ENCODE assay signal across 8 cellular contexts in genomic region chr14:20454645-20455354, GRCh38. TPM values are rescaled to one million over a fixed set of nuclear protein-coding genes. Genes with fewer than 3 reads are reported as not detected.
DNase-seq lines count a peak whose midpoint lies in the region; ATAC-seq and TF ChIP-seq lines count a peak whose summit lies in the region.

TSS of gene APEX1 (plus strand) at chr14:20455226. CDS start at chr14:20455646, 420 bp downstream.
TSS of gene OSGEP (minus strand) at chr14:20454812. CDS start at chr14:20454683, 129 bp downstream.

- H3K27ac ChIP-seq in IMR-90 (ENCODE audit: insufficient read depth, low read length): peak within 1 kb of the TSS; percentile 80

- no TSS peak for BruUV-seq in IMR-90 (replicated peaks; lab: Mats Ljungman, UMichigan)

- H3K4me3 ChIP-seq in IMR-90 (ENCODE audit: insufficient read depth, low read depth, low read length) (peak within 1 kb of the TSS; percentile 62), epithelial cell of esophagus (ENCODE audit: low read length) (peak within 1 kb of the TSS; percentile 96), mononuclear cell (ENCODE audit: low read length) (peak within 1 kb of the TSS; percentile 79)

- peaks cover 18 to 39% of the 10 kb centered on the region in 2 experiments for H3K79me1 ChIP-seq in IMR-90 (ENCODE audit: low read depth in 1 of 2, low read length in 2 of 2)

- WGBS in IMR-90 (ENCODE audit: extremely low coverage in 2 of 2, insufficient read length in 1 of 2), 2 experiments: 0% methylated on average over 16 of the region's 44 CpGs; no CpG with 5 or more reads in 1 of the 2 experiments

- in situ Hi-C loops in IMR-90 (cut with MboI; ENCODE audit: low sequenced_read_pairs): loop anchor here (25.0 kb wide), 1 partner anchor 633 kb away; the partner anchor contains the start of gene ZNF219

- H3K4me2 ChIP-seq in IMR-90 (ENCODE audit: low read depth, low read length): peak within 1 kb of the TSS; percentile 69

- TF ChIP-seq POLR2A in IMR-90 (IDR thresholded peaks at IDR 0.05; ENCODE audit: low read depth, low read length): peak; percentile 87

- H2AK5ac ChIP-seq in IMR-90 (ENCODE audit: low read depth, low read length): peak within 1 kb of the TSS; percentile 72

- H3K9ac ChIP-seq in IMR-90 (ENCODE audit: low read depth, low read length): peak within 1 kb of the TSS; percentile 85

- no peaks in the 10 kb centered on the region for H3K27me3 ChIP-seq in IMR-90 (ENCODE audit: control insufficient read depth, insufficient read depth, low read length)
- H3K27me3 ChIP-seq in mononuclear cell (ENCODE audit: insufficient read depth, low read length): no peaks in the 10 kb centered on the region

- CTCF ChIA-PET in IMR-90 (lab: Yijun Ruan, JAX): interaction anchor here (1.4 kb wide), 1 partner anchor 39 kb away, joined by 7 read pairs; no protein-coding TSS in a partner anchor

- H4K91ac ChIP-seq in IMR-90 (ENCODE audit: insufficient read depth, low read depth, low read length): peak within 1 kb of the TSS; percentile 97

- H3K4ac ChIP-seq in IMR-90 (ENCODE audit: low read depth, low read length): peak within 1 kb of the TSS; percentile 96

- peak within 1 kb of the TSS; percentile 61 for H3K18ac ChIP-seq in IMR-90 (ENCODE audit: low read depth, low read length)

- peak within 1 kb of the TSS; percentile 58 for H2BK20ac ChIP-seq in IMR-90 (ENCODE audit: low read depth, low read length)

- peak within 1 kb of the TSS; percentile 46 for H4K5ac ChIP-seq in IMR-90 (ENCODE audit: low read depth, low read length)

- H2BK15ac ChIP-seq in IMR-90 (ENCODE audit: low read depth, low read length): peak within 1 kb of the TSS; percentile 91

- TF ChIP-seq RAD21 in IMR-90 (IDR thresholded peaks at IDR 0.05; ENCODE audit: low read length): no peak

- H3K9me3 ChIP-seq in IMR-90 (ENCODE audit: control insufficient read depth, insufficient read depth, low read length) (no peaks in the 10 kb centered on the region), mononuclear cell (ENCODE audit: low read depth, low read length) (no peaks in the 10 kb centered on the region)

- H2BK5ac ChIP-seq in IMR-90 (ENCODE audit: low read depth, low read length, poor library complexity, severe bottlenecking): peak within 1 kb of the TSS; percentile 90

- H4K20me1 ChIP-seq in IMR-90 (ENCODE audit: insufficient read depth, low read length): no peaks in the 10 kb centered on the region

- ATAC-seq in GM21528 (IDR thresholded peaks at IDR 0.05; ENCODE audit: low FRiP score, unreplicated experiment): peak; percentile 86
- ATAC-seq in IMR-90 (ENCODE audit: low read depth): peak; percentile 90

- H3K36me3 ChIP-seq in IMR-90 (ENCODE audit: control insufficient read depth, insufficient read depth, low read length): peaks cover 28% of the 10 kb centered on the region

- TF ChIP-seq CTCF in IMR-90 (conservative IDR thresholded peaks at IDR 0.05; ENCODE audit: low read depth, low read length) (no peak), epithelial cell of esophagus (IDR thresholded peaks at IDR 0.05; ENCODE audit: insufficient read depth, low read depth, low read length, missing control alignments) (no peak)

- H2AFZ ChIP-seq in IMR-90 (replicated peaks; ENCODE audit: low read length, poor library complexity): peak within 1 kb of the TSS; percentile 97

- intact Hi-C loops in IMR-90 (cut with micrococcal nuclease): loop anchor here (1.0 kb wide), 1 partner anchor 111 kb away; the partner anchor contains the start of gene PARP2

- H3K9me1 ChIP-seq in IMR-90 (ENCODE audit: insufficient read depth, low read length): 0 out of 2 replicates have a peak, but pooled peaks cover 6% of the 10 kb centered on the region

- peak within 1 kb of the TSS; percentile 75 to 94 for H4K8ac ChIP-seq in IMR-90 (ENCODE audit: low read depth in 2 of 2, low read length in 2 of 2)

- peak within 1 kb of the TSS; percentile 93 for H3K23ac ChIP-seq in IMR-90 (ENCODE audit: low read depth, low read length)

- H2BK120ac ChIP-seq in IMR-90 (ENCODE audit: low read depth, low read length): peak within 1 kb of the TSS; percentile 94

- no peaks in the 10 kb centered on the region for H3K4me1 ChIP-seq in IMR-90 (ENCODE audit: control insufficient read depth, insufficient read depth, low read length)
- H3K4me1 ChIP-seq in mononuclear cell (ENCODE audit: insufficient read depth, low read length): peaks cover 59% of the 10 kb centered on the region

- DNase-seq in DMS 273 (lab: John Stamatoyannopoulos, UW; ENCODE audit: unreplicated experiment): peak; percentile 100
- DNase-seq in IMR-90: peak; percentile 99
- peak; percentile 98 for DNase-seq in OCI-M1 (lab: John Stamatoyannopoulos, UW)
- DNase-seq in activated T-cell treated with anti-CD3 and anti-CD28 coated beads for 4 hours: peak; percentile 95
- DNase-seq in epithelial cell of esophagus (ENCODE audit: low read depth): peak; percentile 99
- peak; percentile 89 to 96 for DNase-seq in stimulated activated CD8-positive, alpha-beta memory T cell treated with anti-CD3 and anti-CD28 coated beads, Interleukin-4, amount 100 ng/mL, for 1 hour (ENCODE audit: low read depth in 2 of 2, low spot score in 1 of 2)

- peak within 1 kb of the TSS; percentile 98 for H3K14ac ChIP-seq in IMR-90 (replicated peaks; ENCODE audit: low read depth, low read length)

- peak within 1 kb of the TSS; percentile 88 for H2AK9ac ChIP-seq in IMR-90 (replicated peaks; ENCODE audit: low read depth, low read length, poor library complexity)

- POLR2A ChIA-PET in IMR-90 (lab: Charles Lee; ENCODE audit: unreplicated experiment): interaction anchor here (0.9 kb wide), 1 partner anchor 10 kb away, joined by 3 read pairs; no protein-coding TSS in a partner anchor

- dilution Hi-C loops in IMR-90 (cut with HindIII; ENCODE audit: low sequenced_read_pairs, unreplicated experiment): no loop called here

- H3K56ac ChIP-seq in IMR-90 (ENCODE audit: extremely low read depth, insufficient read depth, low read length): peak within 1 kb of the TSS; percentile 97

TF ChIP-seq in IMR-90, 13 proteins besides CTCF, POLR2A, EP300 and RAD21:
- no peak for TF ChIP-seq CEBPB (IDR thresholded peaks at IDR 0.05; ENCODE audit: low read depth, low read length)
- peak; percentile 43; the same call in 1 of the 2 replicates for TF ChIP-seq MAZ (IDR thresholded peaks at IDR 0.05; ENCODE audit: borderline replicate concordance, low read depth, low read length)
- TF ChIP-seq ELK1 (IDR thresholded peaks at IDR 0.05; ENCODE audit: borderline replicate concordance, low read depth, low read length): no peak
- TF ChIP-seq BHLHE40 (IDR thresholded peaks at IDR 0.05; ENCODE audit: low read depth, low read length): peak; percentile 86
- no peak; the same call in 1 of the 2 replicates for TF ChIP-seq SMC3 (IDR thresholded peaks at IDR 0.05; ENCODE audit: low read depth, low read length)
- no peak for TF ChIP-seq NFE2L2 (IDR thresholded peaks at IDR 0.05; ENCODE audit: low read depth, low read length)
- TF ChIP-seq FOS (IDR thresholded peaks at IDR 0.05; ENCODE audit: low read depth, low read length): peak; percentile 98
- TF ChIP-seq MXI1 (IDR thresholded peaks at IDR 0.05; ENCODE audit: borderline replicate concordance, low read depth, low read length): peak; percentile 97
- no peak for TF ChIP-seq CHD1 (IDR thresholded peaks at IDR 0.05; ENCODE audit: low read depth, low read length)
- no peak for TF ChIP-seq RFX5 (IDR thresholded peaks at IDR 0.05; ENCODE audit: low read depth, low read length)
- peak; percentile 100 for TF ChIP-seq USF2 (IDR thresholded peaks at IDR 0.05; ENCODE audit: low read depth, low read length)
- TF ChIP-seq MAFK (IDR thresholded peaks at IDR 0.05; ENCODE audit: low read depth, low read length): no peak
- TF ChIP-seq RCOR1 (IDR thresholded peaks at IDR 0.05; ENCODE audit: insufficient replicate concordance, low read length): no peak

RNA-seq across cellular contexts. Expression of gene APEX1, which starts in this region (rescaled TPM):
- total RNA-seq in IMR-90 (2012; rRNA removed) (125 and 141 TPM in 2 replicates), mononuclear cell (42.5 TPM)
- polyA plus RNA-seq in IMR-90 (2012; rRNA removed): 241 and 242 TPM in 2 replicates
- 115 and 191 TPM in 2 replicates for polyA plus RNA-seq in IMR-90 (2012; cell fraction: cytosol; rRNA removed)
- polyA plus RNA-seq in IMR-90 (2012; cell fraction: nucleus; rRNA removed; ENCODE audit: low replicate concordance): 85.5 and 208 TPM in 2 replicates

RNA-seq across cellular contexts. Expression of gene OSGEP, which starts in this region (rescaled TPM):
- total RNA-seq in IMR-90 (2012; rRNA removed): 32.4 and 38.0 TPM in 2 replicates
- 23.1 and 24.7 TPM in 2 replicates for polyA plus RNA-seq in IMR-90 (2012; rRNA removed)
- 34.4 and 36.2 TPM in 2 replicates for polyA plus RNA-seq in IMR-90 (2012; cell fraction: cytosol; rRNA removed)
- 144 and 145 TPM in 2 replicates for polyA plus RNA-seq in IMR-90 (2012; cell fraction: nucleus; rRNA removed; ENCODE audit: low replicate concordance)
- 22.4 TPM for total RNA-seq in mononuclear cell

Comparison
In these comparisons a context has a peak if more than half of its experiments do, and no peak if none do; other contexts are left out.
1. Peak in every context shown above with its lines: DNase-seq, ATAC-seq, H3K4me3 ChIP-seq and H3K27ac ChIP-seq.